Comparison of ENCODE assay signal across 9 cellular contexts in the genomic region with DNA sequence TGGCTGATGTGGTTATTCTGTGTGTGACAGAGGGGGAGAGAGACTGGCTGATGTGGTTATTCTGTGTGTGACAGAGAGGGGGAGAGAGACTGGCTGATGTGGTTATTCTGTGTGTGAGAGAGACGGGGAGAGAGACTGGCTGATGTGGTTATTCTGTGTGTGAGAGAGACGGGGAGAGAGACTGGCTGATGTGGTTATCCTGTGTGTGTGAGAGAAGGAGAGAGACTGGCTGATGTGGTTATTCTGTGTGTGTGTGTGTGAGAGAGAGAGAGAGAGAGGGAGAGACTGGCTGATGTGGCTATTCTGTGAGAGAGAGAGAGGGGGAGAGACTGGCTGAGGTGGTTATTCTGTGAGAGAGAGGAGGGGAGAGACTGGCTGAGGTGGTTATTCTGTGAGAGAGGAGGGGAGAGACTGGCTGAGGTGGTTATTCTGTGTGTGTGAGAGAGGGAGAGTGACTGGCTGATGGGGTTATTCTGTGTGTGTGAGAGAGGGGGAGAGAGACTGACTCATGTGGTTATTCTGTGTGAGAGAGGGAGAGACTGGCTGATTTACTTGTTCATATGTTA. TPM values are rescaled to one million over a fixed set of nuclear protein-coding genes. Genes with fewer than 3 reads are reported as not detected.
A peak's percentile ranks its signal among the peaks of the same experiment; 100 is the strongest.
DNase-seq lines count a peak whose midpoint lies in the region; ATAC-seq lines count a peak whose summit lies in the region.
"Not testable (repeated sequence)": the region's sequence is repeated elsewhere in the genome, so short reads cannot be mapped to it uniquely, and the experiment has no call there.
"Had no signal": no experiment of that assay in that cellular context is flagged by ENCODE, and none has a peak within 500 bp of the region (broad histone marks: within the 10 kb centered on the region; RNA-seq: fewer than 3 reads in every experiment).

No MANE protein-coding gene starts in this region.

- not testable (repeated sequence) for H3K36me3 Mint-ChIP-seq in naive thymus-derived CD4-positive, alpha-beta T cell

- intact Hi-C loops in naive thymus-derived CD4-positive, alpha-beta T cell (cut with micrococcal nuclease), result loop anchor here (1.0 to 5.0 kb wide), 6 partner anchors 48 to 336 kb away; a partner anchor contains a TSS

- CTCF ChIA-PET in naive thymus-derived CD4-positive, alpha-beta T cell (lab: Charles Lee), result not testable (repeated sequence)

- peaks cover 0 to 22% (median 12%) of the 10 kb centered on the region in 5 donors for H3K27me3 Mint-ChIP-seq in naive thymus-derived CD4-positive, alpha-beta T cell

- H3K4me1 Mint-ChIP-seq in naive thymus-derived CD4-positive, alpha-beta T cell, result peaks cover 0 to 19% (median 7%) of the 10 kb centered on the region in 7 donors

- not testable (repeated sequence) for H3K27ac ChIP-seq in effector memory CD4-positive, alpha-beta T cell (ENCODE audit: insufficient read depth, low read length, poor library complexity, severe bottlenecking); naive thymus-derived CD4-positive, alpha-beta T cell (ENCODE audit: low read depth, low read length)

- ATAC-seq in HG02938 (IDR thresholded peaks at IDR 0.05; ENCODE audit: unreplicated experiment), result peak; percentile 51
- peak; percentile 83 for ATAC-seq in naive thymus-derived CD4-positive, alpha-beta T cell

- not testable (repeated sequence) for H3K4me3 Mint-ChIP-seq in naive thymus-derived CD4-positive, alpha-beta T cell

- H3K4me3 ChIP-seq in effector memory CD4-positive, alpha-beta T cell (ENCODE audit: insufficient read depth, low read depth, low read length, poor library complexity, severe bottlenecking); naive thymus-derived CD4-positive, alpha-beta T cell (ENCODE audit: low read length): not testable (repeated sequence)

- not testable (repeated sequence) for H3K9me3 Mint-ChIP-seq in naive thymus-derived CD4-positive, alpha-beta T cell

- not testable (repeated sequence) for H3K36me3 ChIP-seq in effector memory CD4-positive, alpha-beta T cell (ENCODE audit: control insufficient read depth, insufficient read depth, low read length); naive thymus-derived CD4-positive, alpha-beta T cell (ENCODE audit: control insufficient read depth in 2 of 3, insufficient read depth in 3 of 3, low read length in 3 of 3)

- not testable (repeated sequence) for H3K9me3 ChIP-seq in effector memory CD4-positive, alpha-beta T cell (ENCODE audit: control insufficient read depth, low read length); naive thymus-derived CD4-positive, alpha-beta T cell (ENCODE audit: control insufficient read depth in 2 of 3, low read length in 3 of 3)

- POLR2A ChIA-PET in naive thymus-derived CD4-positive, alpha-beta T cell (lab: Charles Lee), result interaction anchor here (0.7 kb wide), 1 partner anchor 263 kb away, joined by 3 read pairs; no protein-coding TSS in a partner anchor

- H3K27me3 ChIP-seq in effector memory CD4-positive, alpha-beta T cell (replicated peaks; ENCODE audit: control insufficient read depth, insufficient read depth, low read length, poor library complexity, severe bottlenecking); naive thymus-derived CD4-positive, alpha-beta T cell (ENCODE audit: control insufficient read depth in 2 of 2, insufficient read depth in 2 of 2, low read length in 2 of 2): not testable (repeated sequence)

- peaks cover 12% of the 10 kb centered on the region for H3K4me1 ChIP-seq in effector memory CD4-positive, alpha-beta T cell (ENCODE audit: control insufficient read depth, insufficient read depth, low read length, poor library complexity, severe bottlenecking)
- peaks cover 5 to 35% of the 10 kb centered on the region in 2 donors for H3K4me1 ChIP-seq in naive thymus-derived CD4-positive, alpha-beta T cell (ENCODE audit: control insufficient read depth in 2 of 2, insufficient read depth in 2 of 2, low read length in 2 of 2)

- DNase-seq in Daoy (ENCODE audit: low read depth) (peak; percentile 60), NCI-H2227 treated with DMSO at 0.1 percent for 48 hours (lab: John Stamatoyannopoulos, UW) (peak; percentile 97), T-helper 9 cell (peak; percentile 30), superior temporal gyrus (ENCODE audit: extremely low spot score) (peak; percentile 16)
- DNase-seq in activated gamma-delta T cell treated with anti-CD3 and anti-CD28 coated beads, Interleukin-2, amount 50 U/mL, for 16 hours (ENCODE audit: low read depth), result peak; percentile 8
- DNase-seq in effector memory CD4-positive, alpha-beta T cell, result peak; percentile 38 to 59 (median 41)
- DNase-seq in naive thymus-derived CD4-positive, alpha-beta T cell, result peak in 7 of 9 donors; percentile 71 to 88 (median 84)

- H3K27ac Mint-ChIP-seq in naive thymus-derived CD4-positive, alpha-beta T cell, result not testable (repeated sequence)

RNA-seq across cellular contexts. Expression of a gene that starts 27.1 kb away (rescaled TPM):
- 0.29 TPM in 1 of 2 replicates, not detected in the other for total RNA-seq in Daoy (2014; rRNA removed; shearing (Covaris generic))
- total RNA-seq in naive thymus-derived CD4-positive, alpha-beta T cell, result 1 to 10 TPM in 2 of 5 experiments, under 1 TPM in 3; 0.17 to 3.6 (median 0.92) TPM
- polyA plus RNA-seq in naive thymus-derived CD4-positive, alpha-beta T cell, result under 1 TPM in 1 of 2 donors, not detected in 1; 0.43 TPM
- total RNA-seq: epithelial cell of proximal tubule had no signal

RNA-seq across cellular contexts. Expression of a gene that starts 55.1 kb away (rescaled TPM):
- total RNA-seq in Daoy (2014; rRNA removed; shearing (Covaris generic)), result 9.7 and 10.5 TPM in 2 replicates
- 10 to 100 TPM in 2 of 5 experiments, 1 to 10 TPM in 3; 8.4 to 17.0 (median 9.0) TPM for total RNA-seq in naive thymus-derived CD4-positive, alpha-beta T cell
- polyA plus RNA-seq in naive thymus-derived CD4-positive, alpha-beta T cell, result 1 to 10 TPM; 2.4 to 2.9 TPM

Comparison
In these comparisons a context has a peak if more than half of its experiments do, and no peak if none do; other contexts are left out.
1. DNase-seq: peak in every context shown above with its lines; median percentile 97 in NCI-H2227 treated with DMSO at 0.1 percent for 48 hours; 84 in naive thymus-derived CD4-positive, alpha-beta T cell; 60 in Daoy; 41 in effector memory CD4-positive, alpha-beta T cell; 30 in T-helper 9 cell; 16 in superior temporal gyrus; 8 in activated gamma-delta T cell treated with anti-CD3 and anti-CD28 coated beads, Interleukin-2, amount 50 U/mL, for 16 hours.